Comparison of ENCODE assay signal across 1 cellular context in the genomic region with DNA sequence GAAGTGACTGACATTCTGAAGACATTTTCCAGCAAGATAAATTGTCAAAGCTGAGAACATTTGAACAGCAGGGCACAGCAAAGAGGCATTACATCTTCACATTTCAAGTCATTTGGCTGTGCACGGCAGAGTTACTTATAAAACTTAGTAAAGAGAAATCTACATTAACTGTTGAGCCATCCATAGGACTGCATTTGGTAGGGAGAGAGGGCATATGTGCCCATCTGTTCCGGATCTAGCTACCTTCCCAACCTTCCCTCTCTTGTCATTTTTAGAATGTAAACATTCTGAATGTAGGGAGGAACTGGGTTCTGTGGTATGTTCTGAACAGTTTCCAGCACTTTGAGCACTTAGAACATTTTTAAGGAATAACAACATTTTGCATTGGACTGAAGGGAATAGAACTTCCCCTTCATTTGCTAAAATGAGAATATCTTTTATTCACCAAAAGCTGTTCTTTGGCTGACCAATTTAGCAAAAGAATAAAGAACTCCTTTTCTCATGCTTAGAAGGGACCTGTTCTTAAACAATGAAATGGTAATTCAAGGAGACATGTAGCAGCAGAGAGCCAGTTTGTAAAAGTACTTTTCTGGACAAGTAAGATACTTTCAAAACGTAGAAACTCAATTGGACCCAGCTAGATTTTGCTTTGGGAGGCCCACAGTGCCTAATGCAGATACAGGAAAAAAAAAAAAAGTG.
TF ChIP-seq lines count a peak whose summit lies in the region.

No MANE protein-coding gene starts in this region.

TF ChIP-seq in GM12878, 131 proteins besides CTCF, POLR2A, EP300 and RAD21 (continued from another document):
- TF ChIP-seq, protein P1, sequence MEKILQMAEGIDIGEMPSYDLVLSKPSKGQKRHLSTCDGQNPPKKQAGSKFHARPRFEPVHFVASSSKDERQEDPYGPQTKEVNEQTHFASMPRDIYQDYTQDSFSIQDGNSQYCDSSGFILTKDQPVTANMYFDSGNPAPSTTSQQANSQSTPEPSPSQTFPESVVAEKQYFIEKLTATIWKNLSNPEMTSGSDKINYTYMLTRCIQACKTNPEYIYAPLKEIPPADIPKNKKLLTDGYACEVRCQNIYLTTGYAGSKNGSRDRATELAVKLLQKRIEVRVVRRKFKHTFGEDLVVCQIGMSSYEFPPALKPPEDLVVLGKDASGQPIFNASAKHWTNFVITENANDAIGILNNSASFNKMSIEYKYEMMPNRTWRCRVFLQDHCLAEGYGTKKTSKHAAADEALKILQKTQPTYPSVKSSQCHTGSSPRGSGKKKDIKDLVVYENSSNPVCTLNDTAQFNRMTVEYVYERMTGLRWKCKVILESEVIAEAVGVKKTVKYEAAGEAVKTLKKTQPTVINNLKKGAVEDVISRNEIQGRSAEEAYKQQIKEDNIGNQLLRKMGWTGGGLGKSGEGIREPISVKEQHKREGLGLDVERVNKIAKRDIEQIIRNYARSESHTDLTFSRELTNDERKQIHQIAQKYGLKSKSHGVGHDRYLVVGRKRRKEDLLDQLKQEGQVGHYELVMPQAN (conservative IDR thresholded peaks at IDR 0.05): no peak
- TF ChIP-seq TARDBP (IDR thresholded peaks at IDR 0.05; ENCODE audit: borderline replicate concordance) (no peak), ZZZ3 (IDR thresholded peaks at IDR 0.05; ENCODE audit: control insufficient read depth, insufficient read length, low read depth) (no peak), FOXK2 (IDR thresholded peaks at IDR 0.05) (no peak), EZH2 (IDR thresholded peaks at IDR 0.05; ENCODE audit: borderline replicate concordance, control insufficient read depth, low read depth, low read length) (no peak), HCFC1 (IDR thresholded peaks at IDR 0.05; ENCODE audit: low read length) (no peak), CREB1 (IDR thresholded peaks at IDR 0.05; ENCODE audit: low read depth) (no peak), SRF (IDR thresholded peaks at IDR 0.05; ENCODE audit: low read depth in 2 of 2, low read length in 2 of 2) (no peak), MYB (IDR thresholded peaks at IDR 0.05; ENCODE audit: borderline replicate concordance, low read depth, low read length) (no peak), NR2F1 (conservative IDR thresholded peaks at IDR 0.05) (no peak)
